ENCODE assay signal across 7 cellular contexts in genomic region chr10:97025613-97026242, GRCh38.
DNase-seq lines count a peak whose midpoint lies in the region; ATAC-seq and TF ChIP-seq lines count a peak whose summit lies in the region.

No MANE protein-coding gene starts in this region.

- ATAC-seq in lung (ENCODE audit: insufficient read depth, low FRiP score), result no peak
- no peak for ATAC-seq in GM19023 (IDR thresholded peaks at IDR 0.05; ENCODE audit: unreplicated experiment)

- peaks cover 12% of the 10 kb centered on the region; the same call in 1 of the 2 replicates for H3K9me3 ChIP-seq in MG63
- H3K9me3 ChIP-seq in lung (ENCODE audit: control insufficient read depth in 2 of 2, insufficient read depth in 1 of 2, low read length in 1 of 2), result peaks cover 0 to 2% of the 10 kb centered on the region in 2 donors

- H3K4me1 ChIP-seq in lung (ENCODE audit: control insufficient read depth in 2 of 2, insufficient read depth in 2 of 2, low read length in 2 of 2), result peaks cover 0 to 4% of the 10 kb centered on the region in 2 donors

- no peak overlapping the region for H3K4me3 ChIP-seq in MG63
- no peak overlapping the region for H3K4me3 ChIP-seq in lung

- H3K27me3 ChIP-seq in MG63, result no peaks in the 10 kb centered on the region
- no peaks in the 10 kb centered on the region for H3K27me3 ChIP-seq in lung (ENCODE audit: control insufficient read depth, insufficient read depth)

- TF ChIP-seq CTCF in GM10266 (IDR thresholded peaks at IDR 0.05; ENCODE audit: control insufficient read depth, insufficient read depth, low read depth, missing control alignments) (peak; percentile 65), lung (IDR thresholded peaks at IDR 0.05; ENCODE audit: control extremely low read depth, extremely low read depth) (peak; percentile 36)

- no peaks in the 10 kb centered on the region for H3K36me3 ChIP-seq in MG63
- H3K36me3 ChIP-seq in lung (ENCODE audit: control insufficient read depth in 2 of 2, insufficient read depth in 2 of 2, low read length in 2 of 2), result no peaks in the 10 kb centered on the region

- DNase-seq in GM10266 (ENCODE audit: extremely low spot score) (peak; percentile 72), MG63 (peak; percentile 59), ecto neural progenitor cell (ENCODE audit: low spot score) (peak; percentile 76), lung (ENCODE audit: low spot score) (peak; percentile 61)
- DNase-seq in activated CD4-positive, CD25-positive, alpha-beta regulatory T cell treated with anti-CD3 and anti-CD28 coated beads, Interleukin-2, amount 50 U/mL, for 72 hours, result peak; percentile 59
- peak; percentile 9 to 28 for DNase-seq in stimulated activated CD8-positive, alpha-beta memory T cell treated with anti-CD3 and anti-CD28 coated beads, Interleukin-15, amount 100 ng/mL, for 48 hours (ENCODE audit: low read depth in 2 of 2)

- 71 to 74% methylated on average over 9 of the region's 9 CpGs for WGBS in lung, 2 donors

- H3K27ac ChIP-seq in lung (ENCODE audit: low read depth in 1 of 2, low read length in 1 of 2), result no peak overlapping the region

Comparison
In these comparisons a context has a peak if more than half of its experiments do, and no peak if none do; other contexts are left out.
1. DNase-seq: peak in every context shown above with its lines; median percentile 76 in ecto neural progenitor cell; 72 in GM10266; 61 in lung; 59 in MG63; 59 in activated CD4-positive, CD25-positive, alpha-beta regulatory T cell treated with anti-CD3 and anti-CD28 coated beads, Interleukin-2, amount 50 U/mL, for 72 hours; 18 in stimulated activated CD8-positive, alpha-beta memory T cell treated with anti-CD3 and anti-CD28 coated beads, Interleukin-15, amount 100 ng/mL, for 48 hours.